In the genomic region with DNA sequence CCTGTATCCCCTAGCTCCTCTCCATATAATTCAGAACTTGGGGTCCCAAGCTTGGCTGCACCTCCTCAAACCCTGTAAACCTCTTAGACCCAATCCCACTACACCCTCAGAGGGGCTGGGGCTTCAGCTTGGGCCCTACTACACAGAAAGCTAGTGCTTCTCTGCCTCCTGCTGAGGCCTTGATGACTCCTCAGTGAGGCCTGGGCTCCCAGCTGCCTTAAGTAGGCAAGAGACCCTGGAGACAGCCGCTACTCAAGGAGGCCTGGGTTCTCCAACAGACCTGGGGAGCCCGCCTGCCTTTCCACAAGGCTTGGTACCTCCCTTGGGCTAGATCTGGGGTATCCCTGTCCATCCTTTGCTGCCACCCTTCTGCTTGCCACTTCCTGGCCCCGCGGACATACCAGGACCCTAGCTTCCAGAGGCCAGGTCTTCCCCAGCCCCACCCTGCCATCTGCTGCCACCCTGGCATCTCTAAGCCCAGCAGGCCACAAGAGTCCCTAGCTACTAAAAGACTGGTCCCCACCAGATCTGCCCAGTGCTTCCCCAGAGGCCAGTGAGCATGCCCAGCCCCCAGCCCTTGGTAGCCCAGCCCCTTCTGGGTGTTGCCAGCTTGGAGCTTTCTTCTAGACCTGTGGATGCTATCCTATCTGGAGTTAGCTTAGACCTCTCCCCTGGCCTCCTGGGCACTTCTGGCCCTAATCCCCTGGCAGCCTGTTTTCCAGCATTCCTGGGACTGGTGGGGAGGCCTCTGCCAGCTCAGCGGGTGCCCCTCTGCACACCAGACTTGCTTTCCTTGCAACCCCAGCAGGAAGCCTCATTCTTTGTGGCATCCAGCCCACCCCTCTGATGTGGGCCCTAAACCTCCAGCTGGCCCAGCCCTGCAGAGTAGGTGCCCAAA, we compare ENCODE assay signal across 15 cellular contexts. TPM values are rescaled to one million over a fixed set of nuclear protein-coding genes. Genes with fewer than 3 reads are reported as not detected.
A peak's percentile ranks its signal among the peaks of the same experiment; 100 is the strongest.
DNase-seq lines count a peak whose midpoint lies in the region; ATAC-seq lines count a peak whose summit lies in the region.
"Had no signal": no experiment of that assay in that cellular context is flagged by ENCODE, and none has a peak within 500 bp of the region (broad histone marks: within the 10 kb centered on the region; RNA-seq: fewer than 3 reads in every experiment).

No MANE protein-coding gene starts in this region.

- no peak for DNase-seq in activated naive CD4-positive, alpha-beta T cell treated with anti-CD3 and anti-CD28 coated beads, Interleukin-2, amount 50 U/mL, for 16 hours
- peak; percentile 27 for DNase-seq in HT-29 (ENCODE audit: low spot score)
- DNase-seq in stimulated activated CD8-positive, alpha-beta memory T cell treated with anti-CD3 and anti-CD28 coated beads, Interleukin-4, amount 100 ng/mL, for 48 hours, result peak; percentile 29
- no peak for DNase-seq in activated effector memory CD4-positive, alpha-beta T cell treated with anti-CD3 and anti-CD28 coated beads, Interleukin-2, amount 50 U/mL, for 16 hours
- no peak for DNase-seq in NOMO-1 (lab: John Stamatoyannopoulos, UW; ENCODE audit: unreplicated experiment in 2 of 2)
- DNase-seq: C1 segment of cervical spinal cord; effector CD8-positive, alpha-beta T cell; kidney; NCI-H446 treated with DMSO at 0.1 percent for 48 hours; right cardiac atrium; stimulated activated CD4-positive, alpha-beta T cell treated with anti-CD3 and anti-CD28 coated beads, Interleukin-4, amount 100 ng/mL, for 4 hours; stomach had no signal

- no peak overlapping the region for H3K4me3 Mint-ChIP-seq in activated naive CD4-positive, alpha-beta T cell treated with anti-CD3 and anti-CD28 coated beads, Interleukin-2, amount 50 U/mL, for 24 hours
- H3K4me3 Mint-ChIP-seq in activated T-helper 17 cell treated with anti-CD3 and anti-CD28 coated beads, Interleukin-2, amount 50 U/mL, for 72 hours, result no peak overlapping the region

- peaks cover 6% of the 10 kb centered on the region for H3K4me1 Mint-ChIP-seq in activated naive CD4-positive, alpha-beta T cell treated with anti-CD3 and anti-CD28 coated beads, Interleukin-2, amount 50 U/mL, for 24 hours
- no peaks in the 10 kb centered on the region for H3K4me1 Mint-ChIP-seq in activated T-helper 17 cell treated with anti-CD3 and anti-CD28 coated beads, Interleukin-2, amount 50 U/mL, for 72 hours

- no peaks in the 10 kb centered on the region for H3K36me3 Mint-ChIP-seq in activated naive CD4-positive, alpha-beta T cell treated with anti-CD3 and anti-CD28 coated beads, Interleukin-2, amount 50 U/mL, for 24 hours
- peaks cover 14% of the 10 kb centered on the region for H3K36me3 Mint-ChIP-seq in activated T-helper 17 cell treated with anti-CD3 and anti-CD28 coated beads, Interleukin-2, amount 50 U/mL, for 72 hours (ENCODE audit: low read depth)

- peak overlapping the region; percentile 35 for H3K27ac Mint-ChIP-seq in activated naive CD4-positive, alpha-beta T cell treated with anti-CD3 and anti-CD28 coated beads, Interleukin-2, amount 50 U/mL, for 24 hours
- peak overlapping the region; percentile 29 for H3K27ac Mint-ChIP-seq in activated T-helper 17 cell treated with anti-CD3 and anti-CD28 coated beads, Interleukin-2, amount 50 U/mL, for 72 hours

- H3K27me3 Mint-ChIP-seq in activated naive CD4-positive, alpha-beta T cell treated with anti-CD3 and anti-CD28 coated beads, Interleukin-2, amount 50 U/mL, for 24 hours, result no peaks in the 10 kb centered on the region
- no peaks in the 10 kb centered on the region for H3K27me3 Mint-ChIP-seq in activated T-helper 17 cell treated with anti-CD3 and anti-CD28 coated beads, Interleukin-2, amount 50 U/mL, for 72 hours

- no peak for ATAC-seq in activated T-helper 17 cell treated with anti-CD3 and anti-CD28 coated beads, Interleukin-2, amount 50 U/mL, for 72 hours (replicated peaks)
- no peak for ATAC-seq in GM19452 (IDR thresholded peaks at IDR 0.05; ENCODE audit: unreplicated experiment)

- no peaks in the 10 kb centered on the region for H3K9me3 Mint-ChIP-seq in activated naive CD4-positive, alpha-beta T cell treated with anti-CD3 and anti-CD28 coated beads, Interleukin-2, amount 50 U/mL, for 24 hours
- no peaks in the 10 kb centered on the region for H3K9me3 Mint-ChIP-seq in activated T-helper 17 cell treated with anti-CD3 and anti-CD28 coated beads, Interleukin-2, amount 50 U/mL, for 72 hours

RNA-seq across cellular contexts. Expression of a gene that starts 13.7 kb away (rescaled TPM):
- total RNA-seq in HT-29 (2014; rRNA removed; shearing (Covaris generic)), result 59.0 and 76.6 TPM in 2 replicates
- 10 to 100 TPM; 20.4 to 32.3 TPM for total RNA-seq in activated T-helper 17 cell treated with anti-CD3 and anti-CD28 coated beads, Interleukin-2, amount 50 U/mL, for 72 hours

RNA-seq across cellular contexts. Expression of a gene that starts 42.8 kb away (rescaled TPM):
- not detected in 2 replicates for total RNA-seq in HT-29 (2014; rRNA removed; shearing (Covaris generic))
- not detected for total RNA-seq in activated T-helper 17 cell treated with anti-CD3 and anti-CD28 coated beads, Interleukin-2, amount 50 U/mL, for 72 hours
- total RNA-seq: kidney, right cardiac atrium, stomach had no signal

Comparison
In these comparisons a context has a peak if more than half of its experiments do, and no peak if none do; other contexts are left out.
1. DNase-seq: peak in HT-29 (single experiment) and stimulated activated CD8-positive, alpha-beta memory T cell treated with anti-CD3 and anti-CD28 coated beads, Interleukin-4, amount 100 ng/mL, for 48 hours (single experiment); none in activated naive CD4-positive, alpha-beta T cell treated with anti-CD3 and anti-CD28 coated beads, Interleukin-2, amount 50 U/mL, for 16 hours (single experiment), activated effector memory CD4-positive, alpha-beta T cell treated with anti-CD3 and anti-CD28 coated beads, Interleukin-2, amount 50 U/mL, for 16 hours (single experiment) and NOMO-1 (0 of 2).